8 cellular contexts compared by ENCODE assay signal in genomic region chr16:85798283-85798776, GRCh38. TPM values are rescaled to one million over a fixed set of nuclear protein-coding genes. Genes with fewer than 3 reads are reported as not detected.
DNase-seq lines count a peak whose midpoint lies in the region; ATAC-seq, FAIRE-seq and TF ChIP-seq lines count a peak whose summit lies in the region.

No MANE protein-coding gene starts in this region.

- H3K4me3 ChIP-seq in kidney (ENCODE audit: low read length in 2 of 2) (peak overlapping the region; percentile 84 to 87), thymus (ENCODE audit: low read length) (peak overlapping the region; percentile 91)

- WGBS in thymus = 36% methylated on average over 17 of the region's 17 CpGs

- peak overlapping the region; percentile 89 to 97 for H3K9ac ChIP-seq in kidney (ENCODE audit: low read length in 2 of 2)

- peaks cover 61% of the 10 kb centered on the region for H3K4me1 Mint-ChIP-seq in activated CD4-positive, alpha-beta T cell treated with anti-CD3 and anti-CD28 coated beads for 36 hours
- H3K4me1 Mint-ChIP-seq in activated naive CD8-positive, alpha-beta T cell (ENCODE audit: low read depth) = peaks cover 70% of the 10 kb centered on the region

- H3K9me3 ChIP-seq in kidney (ENCODE audit: control insufficient read depth in 1 of 2, low read length in 2 of 2) (no peaks in the 10 kb centered on the region), thymus (ENCODE audit: control insufficient read depth) (no peaks in the 10 kb centered on the region)

- CTCF ChIA-PET in activated CD4-positive, alpha-beta T cell treated with anti-CD3 and anti-CD28 coated beads for 36 hours (lab: Charles Lee) = interaction anchor here (1.2 to 1.5 kb wide), 3 partner anchors 9 to 100 kb away, joined by 4 to 8 read pairs (median 5); partner anchors contain the start of gene IRF8

- peaks cover 7 to 15% of the 10 kb centered on the region in 2 donors for H3K4me1 ChIP-seq in kidney (ENCODE audit: control insufficient read depth in 1 of 2, insufficient read depth in 1 of 2, low read depth in 1 of 2, low read length in 2 of 2)
- H3K4me1 ChIP-seq in thymus (ENCODE audit: control insufficient read depth, insufficient read depth, low read length) = peaks cover 14% of the 10 kb centered on the region

- FAIRE-seq in kidney (lab: Jason Lieb, UNC) = no peak

- intact Hi-C loops in activated CD4-positive, alpha-beta T cell treated with anti-CD3 and anti-CD28 coated beads for 36 hours (cut with DNase I, micrococcal nuclease) = loop anchor here in 1 of 2 experiments (2.0 kb wide), 1 partner anchor 188 kb away; no protein-coding TSS in a partner anchor
- intact Hi-C loops in kidney (cut with DNase I) = no loop called here

- H3K27me3 ChIP-seq in thymus (ENCODE audit: control insufficient read depth, insufficient read depth) = no peaks in the 10 kb centered on the region

- peaks cover 17 to 22% of the 10 kb centered on the region in 2 donors for H3K36me3 ChIP-seq in kidney (ENCODE audit: control insufficient read depth in 1 of 2, insufficient read depth in 2 of 2, low read length in 2 of 2)
- H3K36me3 ChIP-seq in thymus (ENCODE audit: control insufficient read depth, insufficient read depth) = peaks cover 45% of the 10 kb centered on the region

- peaks cover 63% of the 10 kb centered on the region for H3K36me3 Mint-ChIP-seq in activated CD4-positive, alpha-beta T cell treated with anti-CD3 and anti-CD28 coated beads for 36 hours (ENCODE audit: low read depth)
- H3K36me3 Mint-ChIP-seq in activated naive CD8-positive, alpha-beta T cell = peaks cover 9% of the 10 kb centered on the region

- DNase-seq in activated CD4-positive, alpha-beta T cell treated with anti-CD3 and anti-CD28 coated beads for 36 hours = no peak
- no peak for DNase-seq in activated CD4-positive, alpha-beta T cell treated with anti-CD3 and anti-CD28 coated beads for 1 hour
- DNase-seq in kidney (peak; percentile 33), GM10266 (ENCODE audit: extremely low spot score) (no peak), NCI-H526 (lab: John Stamatoyannopoulos, UW) (no peak)

- ATAC-seq in activated CD4-positive, alpha-beta T cell treated with anti-CD3 and anti-CD28 coated beads for 36 hours = no peak
- no peak for ATAC-seq in GM19395 (IDR thresholded peaks at IDR 0.05; ENCODE audit: unreplicated experiment)

- POLR2A ChIA-PET in activated CD4-positive, alpha-beta T cell treated with anti-CD3 and anti-CD28 coated beads for 36 hours (lab: Charles Lee) = interaction anchor here (0.5 kb wide), 1 partner anchor 30 kb away, joined by 3 read pairs; no protein-coding TSS in a partner anchor

- peak overlapping the region; percentile 85 for H3K4me3 Mint-ChIP-seq in activated CD4-positive, alpha-beta T cell treated with anti-CD3 and anti-CD28 coated beads for 36 hours
- H3K4me3 Mint-ChIP-seq in activated naive CD8-positive, alpha-beta T cell = peak overlapping the region; percentile 91

- H3K27me3 Mint-ChIP-seq in activated CD4-positive, alpha-beta T cell treated with anti-CD3 and anti-CD28 coated beads for 36 hours = no peaks in the 10 kb centered on the region
- H3K27me3 Mint-ChIP-seq in activated naive CD8-positive, alpha-beta T cell = no peaks in the 10 kb centered on the region

- H3K9me3 Mint-ChIP-seq in activated CD4-positive, alpha-beta T cell treated with anti-CD3 and anti-CD28 coated beads for 36 hours (ENCODE audit: low read depth) = no peaks in the 10 kb centered on the region
- H3K9me3 Mint-ChIP-seq in activated naive CD8-positive, alpha-beta T cell (ENCODE audit: low read depth) = no peaks in the 10 kb centered on the region

- no peak overlapping the region for H3K27ac ChIP-seq in kidney (ENCODE audit: low read depth in 2 of 2, low read length in 2 of 2)
- no peak overlapping the region for H3K27ac ChIP-seq in thymus (ENCODE audit: low read depth)

- TF ChIP-seq CTCF in kidney (IDR thresholded peaks at IDR 0.05; ENCODE audit: borderline replicate concordance, extremely low read depth, insufficient read depth) (no peak), GM10266 (IDR thresholded peaks at IDR 0.05; ENCODE audit: control insufficient read depth, insufficient read depth, low read depth, missing control alignments) (no peak)

- peak overlapping the region; percentile 67 for H3K27ac Mint-ChIP-seq in activated CD4-positive, alpha-beta T cell treated with anti-CD3 and anti-CD28 coated beads for 36 hours
- H3K27ac Mint-ChIP-seq in activated naive CD8-positive, alpha-beta T cell = peak overlapping the region; percentile 75

RNA-seq across cellular contexts. Expression of gene EMC8, which starts 1.0 kb away (rescaled TPM):
- 10 to 100 TPM; 30.4 to 32.9 TPM for total RNA-seq in activated CD4-positive, alpha-beta T cell treated with anti-CD3 and anti-CD28 coated beads for 36 hours
- total RNA-seq in kidney = 20.9 TPM
- polyA plus RNA-seq in kidney (ENCODE audit: insufficient read depth, low read depth, low replicate concordance) = 24.7 TPM
- 16.8 TPM for polyA plus RNA-seq in thymus

RNA-seq across cellular contexts. Expression of gene COX4I1, which starts 1.2 kb away (rescaled TPM):
- 100 to 1,000 TPM; 374 to 508 TPM for total RNA-seq in activated CD4-positive, alpha-beta T cell treated with anti-CD3 and anti-CD28 coated beads for 36 hours
- total RNA-seq in kidney = 439 TPM
- polyA plus RNA-seq in kidney (ENCODE audit: insufficient read depth, low read depth, low replicate concordance) = 1,996 TPM
- 890 TPM for polyA plus RNA-seq in thymus

RNA-seq across cellular contexts. Expression of gene C16orf74, which starts 47.4 kb away (rescaled TPM):
- under 1 TPM; 0.23 to 0.25 TPM for total RNA-seq in activated CD4-positive, alpha-beta T cell treated with anti-CD3 and anti-CD28 coated beads for 36 hours
- 3.5 TPM for total RNA-seq in kidney
- polyA plus RNA-seq in kidney (ENCODE audit: insufficient read depth, low read depth, low replicate concordance) (4.6 TPM), thymus (6.4 TPM)
